Comparison of ENCODE assay signal across 7 cellular contexts in genomic region chr6:53302678-53303360, GRCh38. TPM values are rescaled to one million over a fixed set of nuclear protein-coding genes. Genes with fewer than 3 reads are reported as not detected.
DNase-seq lines count a peak whose midpoint lies in the region; ATAC-seq and TF ChIP-seq lines count a peak whose summit lies in the region.

No MANE protein-coding gene starts in this region.

- peak overlapping the region; percentile 54 for H3K4me3 Mint-ChIP-seq in activated CD8-positive, alpha-beta T cell treated with anti-CD3 and anti-CD28 coated beads for 36 hours
- H3K4me3 Mint-ChIP-seq in stimulated activated naive B cell treated with anti-CD40 and anti-IgM and Interleukin-4, amounts not matched to agents 10 μg/mL and 1 μg/mL and 100 μg/mL, for 72 hours: peak overlapping the region; percentile 26 to 43

- no peak for DNase-seq in activated CD8-positive, alpha-beta T cell treated with anti-CD3 and anti-CD28 coated beads for 36 hours
- DNase-seq in heart left ventricle: peak in 1 of 5 donors; percentile 21
- DNase-seq in stimulated activated naive B cell treated with anti-CD40 and anti-IgM and Interleukin-4, amounts not matched to agents 10 μg/mL and 1 μg/mL and 100 μg/mL, for 72 hours: no peak
- DNase-seq in GM19240 (ENCODE audit: insufficient read length, low spot score): no peak

- no peaks in the 10 kb centered on the region for H3K27me3 Mint-ChIP-seq in activated CD8-positive, alpha-beta T cell treated with anti-CD3 and anti-CD28 coated beads for 36 hours
- H3K27me3 Mint-ChIP-seq in stimulated activated naive B cell treated with anti-CD40 and anti-IgM and Interleukin-4, amounts not matched to agents 10 μg/mL and 1 μg/mL and 100 μg/mL, for 72 hours: no peaks in the 10 kb centered on the region

- POLR2A ChIA-PET in activated CD8-positive, alpha-beta T cell treated with anti-CD3 and anti-CD28 coated beads for 36 hours (lab: Charles Lee): interaction anchor here (0.6 kb wide), 1 partner anchor 483 kb away, joined by 3 read pairs; no protein-coding TSS in a partner anchor

- peak overlapping the region; percentile 25; the same call in 1 of the 2 replicates for H3K4me3 ChIP-seq in HUES48 (ENCODE audit: low read depth, low read length)
- H3K4me3 ChIP-seq in heart left ventricle: peak overlapping the region in 8 of 12 donors; percentile 5 to 31 (median 17)

- peaks cover 8% of the 10 kb centered on the region; the same call in 1 of the 2 replicates for H3K9me3 ChIP-seq in HUES48 (ENCODE audit: control insufficient read depth, insufficient read depth, low read length)
- H3K9me3 ChIP-seq in heart left ventricle: no peaks in the 10 kb centered on the region

- H3K4me1 Mint-ChIP-seq in activated CD8-positive, alpha-beta T cell treated with anti-CD3 and anti-CD28 coated beads for 36 hours (ENCODE audit: low read depth): peaks cover 78% of the 10 kb centered on the region
- H3K4me1 Mint-ChIP-seq in stimulated activated naive B cell treated with anti-CD40 and anti-IgM and Interleukin-4, amounts not matched to agents 10 μg/mL and 1 μg/mL and 100 μg/mL, for 72 hours: peaks cover 61 to 93% of the 10 kb centered on the region in 2 donors

- H3K9me3 Mint-ChIP-seq in activated CD8-positive, alpha-beta T cell treated with anti-CD3 and anti-CD28 coated beads for 36 hours: no peaks in the 10 kb centered on the region
- H3K9me3 Mint-ChIP-seq in stimulated activated naive B cell treated with anti-CD40 and anti-IgM and Interleukin-4, amounts not matched to agents 10 μg/mL and 1 μg/mL and 100 μg/mL, for 72 hours: no peaks in the 10 kb centered on the region

- H3K4me1 ChIP-seq in HUES48 (ENCODE audit: control insufficient read depth, insufficient read depth, low read length): peaks cover 19% of the 10 kb centered on the region
- peaks cover 22 to 75% (median 67%) of the 10 kb centered on the region in 12 donors for H3K4me1 ChIP-seq in heart left ventricle

- 9 to 12% (median 11%) methylated on average over 6 of the region's 6 CpGs for WGBS in heart left ventricle, 4 donors

- no peak for TF ChIP-seq POLR2A in heart left ventricle (IDR thresholded peaks at IDR 0.05)

- H3K9ac ChIP-seq in HUES48 (ENCODE audit: low read depth, low read length): no peak overlapping the region

- peaks cover 11% of the 10 kb centered on the region for H3K36me3 Mint-ChIP-seq in activated CD8-positive, alpha-beta T cell treated with anti-CD3 and anti-CD28 coated beads for 36 hours (ENCODE audit: low read depth)
- peaks cover 9 to 21% of the 10 kb centered on the region in 2 donors for H3K36me3 Mint-ChIP-seq in stimulated activated naive B cell treated with anti-CD40 and anti-IgM and Interleukin-4, amounts not matched to agents 10 μg/mL and 1 μg/mL and 100 μg/mL, for 72 hours

- ATAC-seq in activated CD8-positive, alpha-beta T cell treated with anti-CD3 and anti-CD28 coated beads for 36 hours: peak; percentile 40
- ATAC-seq in heart left ventricle (peak; percentile 44 to 80 (median 55)), HG02571 (IDR thresholded peaks at IDR 0.05; ENCODE audit: unreplicated experiment) (no peak), HG02884 (IDR thresholded peaks at IDR 0.05; ENCODE audit: unreplicated experiment) (no peak)
- no peak for ATAC-seq in stimulated activated naive B cell treated with anti-CD40 and anti-IgM and Interleukin-4, amounts not matched to agents 10 μg/mL and 1 μg/mL and 100 μg/mL, for 72 hours (replicated peaks)

- H3K36me3 ChIP-seq in HUES48 (ENCODE audit: control insufficient read depth, insufficient read depth, low read length) (no peaks in the 10 kb centered on the region), heart left ventricle (no peaks in the 10 kb centered on the region)

- CTCF ChIA-PET in activated CD8-positive, alpha-beta T cell treated with anti-CD3 and anti-CD28 coated beads for 36 hours (lab: Charles Lee): interaction anchor here (1.3 to 2.6 kb wide), 6 partner anchors 9 to 131 kb away, joined by 3 to 11 read pairs (median 6); no protein-coding TSS in a partner anchor

- no peaks in the 10 kb centered on the region for H3K27me3 ChIP-seq in HUES48 (ENCODE audit: control insufficient read depth, insufficient read depth, low read length)
- no peaks in the 10 kb centered on the region for H3K27me3 ChIP-seq in heart left ventricle

- H3K27ac ChIP-seq in HUES48 (ENCODE audit: low read depth, low read length) (peak overlapping the region; percentile 26), heart left ventricle (peak overlapping the region; percentile 43 to 88 (median 77))

- peak overlapping the region; percentile 80 for H3K27ac Mint-ChIP-seq in activated CD8-positive, alpha-beta T cell treated with anti-CD3 and anti-CD28 coated beads for 36 hours
- H3K27ac Mint-ChIP-seq in stimulated activated naive B cell treated with anti-CD40 and anti-IgM and Interleukin-4, amounts not matched to agents 10 μg/mL and 1 μg/mL and 100 μg/mL, for 72 hours: peak overlapping the region; percentile 7

- intact Hi-C loops in activated CD8-positive, alpha-beta T cell treated with anti-CD3 and anti-CD28 coated beads for 36 hours (cut with micrococcal nuclease): no loop called here
- intact Hi-C loops in heart left ventricle (cut with DNase I): loop anchor here in 6 of 10 donors (5.0 kb wide), 1 partner anchor 44 kb away; the partner anchor contains the start of gene ELOVL5 (in 6 of the 6)

- no peak for TF ChIP-seq CTCF in activated CD8-positive, alpha-beta T cell treated with anti-CD3 and anti-CD28 coated beads for 36 hours (IDR thresholded peaks at IDR 0.05)
- no peak for TF ChIP-seq CTCF in heart left ventricle (IDR thresholded peaks at IDR 0.05)

RNA-seq across cellular contexts. Expression of gene ELOVL5, which starts 45.9 kb away (rescaled TPM):
- 10 to 100 TPM; 88.3 to 92.7 TPM for total RNA-seq in activated CD8-positive, alpha-beta T cell treated with anti-CD3 and anti-CD28 coated beads for 36 hours
- total RNA-seq in heart left ventricle: 10 to 100 TPM; 17.3 to 47.9 (median 29.3) TPM
- 10 to 100 TPM in 1 of 2 donors, 1 to 10 TPM in 1; 9.6 to 46.9 TPM for polyA plus RNA-seq in heart left ventricle

Comparison
In these comparisons a context has a peak if more than half of its experiments do, and no peak if none do; other contexts are left out.
1. ATAC-seq: peak in activated CD8-positive, alpha-beta T cell treated with anti-CD3 and anti-CD28 coated beads for 36 hours (single experiment) and heart left ventricle (4 of 4); none in stimulated activated naive B cell treated with anti-CD40 and anti-IgM and Interleukin-4, amounts not matched to agents 10 μg/mL and 1 μg/mL and 100 μg/mL, for 72 hours (0 of 2), HG02571 (single experiment) and HG02884 (single experiment).